Comparison of ENCODE assay signal across 10 cellular contexts in genomic region chr4:6856391-6856790, GRCh38. TPM values are rescaled to one million over a fixed set of nuclear protein-coding genes. Genes with fewer than 3 reads are reported as not detected.
DNase-seq lines count a peak whose midpoint lies in the region; ATAC-seq and TF ChIP-seq lines count a peak whose summit lies in the region.
"Had no signal": no experiment of that assay in that cellular context is flagged by ENCODE, and none has a peak within 500 bp of the region (broad histone marks: within the 10 kb centered on the region; RNA-seq: fewer than 3 reads in every experiment).

No MANE protein-coding gene starts in this region.

- H3K9me3 Mint-ChIP-seq in activated CD8-positive, alpha-beta memory T cell treated with anti-CD3 and anti-CD28 coated beads, Interleukin-2, amount 10 ng/mL, durations not matched to agents 7 days and 5 days (ENCODE audit: low read depth): no peaks in the 10 kb centered on the region
- no peaks in the 10 kb centered on the region for H3K9me3 Mint-ChIP-seq in T-cell
- H3K9me3 Mint-ChIP-seq in stimulated activated effector memory CD8-positive, alpha-beta T cell treated with anti-CD3 and anti-CD28 coated beads, Interleukin-12 subunit alpha, Interleukin-12 subunit beta, amount 100 ng/mL, for 72 hours: no peaks in the 10 kb centered on the region

- peaks cover 35% of the 10 kb centered on the region for H3K4me1 Mint-ChIP-seq in activated CD8-positive, alpha-beta memory T cell treated with anti-CD3 and anti-CD28 coated beads, Interleukin-2, amount 10 ng/mL, durations not matched to agents 7 days and 5 days
- H3K4me1 Mint-ChIP-seq in T-cell: peaks cover 14 to 33% (median 27%) of the 10 kb centered on the region in 3 donors
- peaks cover 37% of the 10 kb centered on the region for H3K4me1 Mint-ChIP-seq in stimulated activated effector memory CD8-positive, alpha-beta T cell treated with anti-CD3 and anti-CD28 coated beads, Interleukin-12 subunit alpha, Interleukin-12 subunit beta, amount 100 ng/mL, for 72 hours

- CTCF ChIA-PET in activated CD8-positive, alpha-beta memory T cell treated with anti-CD3 and anti-CD28 coated beads, Interleukin-2, amount 10 ng/mL, durations not matched to agents 7 days and 5 days (lab: Charles Lee): interaction anchor here (1.3 to 2.1 kb wide), 3 partner anchors 10 to 136 kb away, joined by 3 to 9 read pairs (median 3); no protein-coding TSS in a partner anchor
- CTCF ChIA-PET in T-cell (lab: Charles Lee): interaction anchor here in 1 of 2 donors (1.1 kb wide), 1 partner anchor 17 kb away, joined by 3 read pairs; no protein-coding TSS in a partner anchor

- POLR2A ChIA-PET in T-cell (lab: Charles Lee): no interaction called here

- DNase-seq in activated CD8-positive, alpha-beta memory T cell treated with anti-CD3 and anti-CD28 coated beads, Interleukin-2, amount 10 ng/mL, durations not matched to agents 7 days and 5 days: no peak
- no peak for DNase-seq in activated CD8-positive, alpha-beta memory T cell treated with anti-CD3 and anti-CD28 coated beads, Interleukin-2, amount 50 U/mL, for 48 hours
- DNase-seq in T-cell (no peak), fibroblast of the aortic adventitia (ENCODE audit: low read depth) (peak; percentile 51), NCI-H1436 (lab: John Stamatoyannopoulos, UW) (no peak), hippocampal formation (lab: John Stamatoyannopoulos, UW) (no peak)
- no peak for DNase-seq in stimulated activated effector memory CD8-positive, alpha-beta T cell treated with anti-CD3 and anti-CD28 coated beads, Interleukin-12 subunit alpha, Interleukin-12 subunit beta, amount 100 ng/mL, for 72 hours (ENCODE audit: low spot score in 2 of 2)
- DNase-seq: DND-41, T1000 had no signal

- peaks cover 38% of the 10 kb centered on the region for H3K36me3 Mint-ChIP-seq in activated CD8-positive, alpha-beta memory T cell treated with anti-CD3 and anti-CD28 coated beads, Interleukin-2, amount 10 ng/mL, durations not matched to agents 7 days and 5 days
- peaks cover 43% of the 10 kb centered on the region for H3K36me3 Mint-ChIP-seq in T-cell
- H3K36me3 Mint-ChIP-seq in stimulated activated effector memory CD8-positive, alpha-beta T cell treated with anti-CD3 and anti-CD28 coated beads, Interleukin-12 subunit alpha, Interleukin-12 subunit beta, amount 100 ng/mL, for 72 hours: peaks cover 54% of the 10 kb centered on the region

- no peak for TF ChIP-seq CTCF in fibroblast of the aortic adventitia (IDR thresholded peaks at IDR 0.05; ENCODE audit: insufficient read depth, low read length)

- H3K4me3 Mint-ChIP-seq in activated CD8-positive, alpha-beta memory T cell treated with anti-CD3 and anti-CD28 coated beads, Interleukin-2, amount 10 ng/mL, durations not matched to agents 7 days and 5 days: no peak overlapping the region
- no peak overlapping the region for H3K4me3 Mint-ChIP-seq in T-cell
- peak overlapping the region; percentile 16 for H3K4me3 Mint-ChIP-seq in stimulated activated effector memory CD8-positive, alpha-beta T cell treated with anti-CD3 and anti-CD28 coated beads, Interleukin-12 subunit alpha, Interleukin-12 subunit beta, amount 100 ng/mL, for 72 hours

- no peaks in the 10 kb centered on the region for H3K27me3 Mint-ChIP-seq in activated CD8-positive, alpha-beta memory T cell treated with anti-CD3 and anti-CD28 coated beads, Interleukin-2, amount 10 ng/mL, durations not matched to agents 7 days and 5 days
- no peaks in the 10 kb centered on the region for H3K27me3 Mint-ChIP-seq in T-cell

- peak overlapping the region; percentile 60 for H3K27ac Mint-ChIP-seq in activated CD8-positive, alpha-beta memory T cell treated with anti-CD3 and anti-CD28 coated beads, Interleukin-2, amount 10 ng/mL, durations not matched to agents 7 days and 5 days
- H3K27ac Mint-ChIP-seq in T-cell: peak overlapping the region; percentile 82 to 86
- peak overlapping the region; percentile 83 for H3K27ac Mint-ChIP-seq in stimulated activated effector memory CD8-positive, alpha-beta T cell treated with anti-CD3 and anti-CD28 coated beads, Interleukin-12 subunit alpha, Interleukin-12 subunit beta, amount 100 ng/mL, for 72 hours

- H3K4me3 ChIP-seq in fibroblast of the aortic adventitia (ENCODE audit: low read depth, low read length): no peak overlapping the region

- no peak for ATAC-seq in activated CD8-positive, alpha-beta memory T cell treated with anti-CD3 and anti-CD28 coated beads, Interleukin-2, amount 10 ng/mL, durations not matched to agents 7 days and 5 days
- no peak for ATAC-seq in T-cell (replicated peaks in 1 of 4)
- no peak for ATAC-seq in stimulated activated effector memory CD8-positive, alpha-beta T cell treated with anti-CD3 and anti-CD28 coated beads, Interleukin-12 subunit alpha, Interleukin-12 subunit beta, amount 100 ng/mL, for 72 hours
- ATAC-seq in HG02852 (IDR thresholded peaks at IDR 0.05; ENCODE audit: unreplicated experiment): no peak

RNA-seq across cellular contexts. Expression of gene TBC1D14, which starts 53.2 kb away (rescaled TPM):
- 10 to 100 TPM; 49.0 to 49.1 TPM for total RNA-seq in activated CD8-positive, alpha-beta memory T cell treated with anti-CD3 and anti-CD28 coated beads, Interleukin-2, amount 10 ng/mL, durations not matched to agents 7 days and 5 days
- 10 to 100 TPM; 44.2 to 73.8 (median 62.3) TPM for total RNA-seq in T-cell
- 34.0 and 65.1 TPM in 2 replicates for total RNA-seq in fibroblast of the aortic adventitia (ENCODE audit: low replicate concordance)
